1 cellular context compared by ENCODE assay signal in genomic region chr11:46936138-46937110, GRCh38.
TF ChIP-seq lines count a peak whose summit lies in the region.

Gene CSTPP1, plus strand, starts transcription at chr11:46936761. Its CDS starts 45 bp downstream, at chr11:46936806.

TF ChIP-seq in K562, 482 proteins besides CTCF, POLR2A, EP300 and RAD21 (continued from another document and continues in another):
- TF ChIP-seq CUX1 (CRISPR knock-in tag; IDR thresholded peaks at IDR 0.05) (no peak), NR2C2 (CRISPR knock-in tag; IDR thresholded peaks at IDR 0.05) (no peak), NR2C2 (tag; IDR thresholded peaks at IDR 0.05) (no peak), MAFK (IDR thresholded peaks at IDR 0.05; ENCODE audit: low read length) (peak; percentile 80), UBTF (IDR thresholded peaks at IDR 0.05; ENCODE audit: borderline replicate concordance in 1 of 2, low read depth in 2 of 2, low read length in 2 of 2) (no peak), E2F5 (CRISPR knock-in tag; IDR thresholded peaks at IDR 0.05) (no peak), CBX8 (IDR thresholded peaks at IDR 0.05; ENCODE audit: borderline replicate concordance, extremely low read depth, low read depth, low read length, poor library complexity, severe bottlenecking) (no peak), POLR2H (tag; IDR thresholded peaks at IDR 0.05; ENCODE audit: low read depth) (no peak), MTF1 (CRISPR knock-in tag; IDR thresholded peaks at IDR 0.05; ENCODE audit: borderline replicate concordance) (no peak), NR4A1 (CRISPR knock-in tag; IDR thresholded peaks at IDR 0.05) (no peak), NR4A1 (tag; IDR thresholded peaks at IDR 0.05) (no peak), ZNF23 (CRISPR knock-in tag; IDR thresholded peaks at IDR 0.05) (no peak), SREBF2 (CRISPR knock-in tag; IDR thresholded peaks at IDR 0.05) (no peak), ZC3H8 (IDR thresholded peaks at IDR 0.05) (no peak), ILK (tag; IDR thresholded peaks at IDR 0.05; ENCODE audit: borderline replicate concordance, low read depth) (no peak), CREB5 (CRISPR knock-in tag; IDR thresholded peaks at IDR 0.05) (no peak), ZNF316 (IDR thresholded peaks at IDR 0.05) (peak; percentile 85), NCOR1 (IDR thresholded peaks at IDR 0.05) (peak; percentile 16; the same call in 1 of the 2 replicates), HMBOX1 (IDR thresholded peaks at IDR 0.05) (no peak), ZBTB11 (CRISPR knock-in tag; IDR thresholded peaks at IDR 0.05) (peak; percentile 96 to 99 (median 99)), CSDE1 (IDR thresholded peaks at IDR 0.05) (peak in 1 of 2 experiments; percentile 94; a peak in 2 of 4 replicates), E2F8 (IDR thresholded peaks at IDR 0.05; ENCODE audit: low read depth, partially characterized antibody) (peak; percentile 37), SNIP1 (IDR thresholded peaks at IDR 0.05; ENCODE audit: low read depth) (no peak), PHF21A (IDR thresholded peaks at IDR 0.05; ENCODE audit: borderline replicate concordance, low read depth) (peak; percentile 66; the same call in 1 of the 2 replicates), CBFA2T2 (conservative IDR thresholded peaks at IDR 0.05) (no peak), TAF1 (IDR thresholded peaks at IDR 0.05; ENCODE audit: control insufficient read depth, extremely low read depth, insufficient read depth, low read length, severe bottlenecking) (peak; percentile 59), ETV1 (tag; conservative IDR thresholded peaks at IDR 0.05; ENCODE audit: low read depth) (peak; percentile 76), ZBTB17 (CRISPR knock-in tag; IDR thresholded peaks at IDR 0.05) (no peak), CEBPB (tag; IDR thresholded peaks at IDR 0.05) (no peak), HNRNPUL1 (IDR thresholded peaks at IDR 0.05; ENCODE audit: low read length) (no peak), ILF3 (IDR thresholded peaks at IDR 0.05; ENCODE audit: borderline replicate concordance) (0 out of 2 replicates have a peak, but pooled peaks have one; percentile 50), NR0B1 (IDR thresholded peaks at IDR 0.05; ENCODE audit: partially characterized antibody) (no peak), CAMTA2 (CRISPR knock-in tag; conservative IDR thresholded peaks at IDR 0.05) (no peak), ZZZ3 (IDR thresholded peaks at IDR 0.05) (no peak), ZNF551 (CRISPR knock-in tag; IDR thresholded peaks at IDR 0.05) (no peak), CREB3 (tag; conservative IDR thresholded peaks at IDR 0.05; ENCODE audit: low read depth) (no peak), RBM22 (IDR thresholded peaks at IDR 0.05; ENCODE audit: low read depth, low read length, poor library complexity, severe bottlenecking) (peak; percentile 94), SPI1 (IDR thresholded peaks at IDR 0.05; ENCODE audit: borderline replicate concordance, low read depth, low read length) (no peak), HNRNPL (IDR thresholded peaks at IDR 0.05; ENCODE audit: low read depth, low read length) (no peak), ZBTB8A (IDR thresholded peaks at IDR 0.05; ENCODE audit: partially characterized antibody) (no peak), ARID3B (CRISPR knock-in tag; IDR thresholded peaks at IDR 0.05; ENCODE audit: borderline replicate concordance) (no peak), RBFOX2 (IDR thresholded peaks at IDR 0.05; ENCODE audit: low read depth, low read length) (peak; percentile 66)
